ENCODE assay signal across 8 cellular contexts in the genomic region with DNA sequence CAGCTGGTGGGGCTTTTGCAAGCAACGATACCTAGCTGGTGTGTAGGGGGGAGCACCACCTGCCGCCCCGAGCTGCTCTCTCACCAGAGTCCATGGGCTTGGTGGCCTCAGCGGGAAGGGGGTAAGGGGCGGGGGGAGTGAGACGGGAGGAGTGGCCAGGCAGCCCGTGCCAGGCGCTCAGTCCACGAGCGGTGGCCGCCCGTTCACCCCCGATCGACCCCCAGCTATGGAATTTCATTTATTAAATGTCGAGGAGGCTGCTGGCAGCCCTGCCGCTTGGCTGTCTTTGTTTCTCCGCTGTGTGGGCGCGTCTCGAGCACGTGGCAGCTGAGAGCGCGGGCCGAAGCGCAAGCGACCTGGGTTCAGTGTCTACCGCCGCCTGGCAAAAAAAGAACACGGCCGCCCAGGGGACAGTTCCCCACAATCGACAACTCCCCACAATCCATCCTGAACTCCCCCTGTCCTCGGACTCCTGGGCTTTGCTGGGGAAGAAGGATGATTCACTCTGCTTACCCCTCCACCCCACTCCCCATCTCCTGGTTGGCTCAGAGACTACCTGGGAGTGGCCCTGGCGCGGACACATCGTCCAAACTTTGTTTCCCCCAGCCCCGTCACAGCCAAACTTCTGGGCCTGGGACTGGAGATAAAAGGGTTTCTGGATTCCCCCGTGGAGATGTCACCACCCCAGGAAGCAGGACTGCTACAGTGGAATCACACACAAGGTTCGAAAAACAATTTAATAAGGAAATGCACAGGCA. TPM values are rescaled to one million over a fixed set of nuclear protein-coding genes. Genes with fewer than 3 reads are reported as not detected.
DNase-seq lines count a peak whose midpoint lies in the region; TF ChIP-seq lines count a peak whose summit lies in the region.

No MANE protein-coding gene starts in this region.

- H3K9me3 Mint-ChIP-seq in activated T-helper 1 cell treated with anti-CD3 and anti-CD28 coated beads, Interleukin-12 subunit alpha, Interleukin-12 subunit beta, Interleukin-2, Interleukin-4 antibody, amounts not matched to agents 30 ng/mL and 10 ng/mL and 1 ng/mL, durations not matched to agents 14 hours and 24 hours and 36 hours = no peaks in the 10 kb centered on the region

- H3K27ac Mint-ChIP-seq in activated T-helper 1 cell treated with anti-CD3 and anti-CD28 coated beads, Interleukin-12 subunit alpha, Interleukin-12 subunit beta, Interleukin-2, Interleukin-4 antibody, amounts not matched to agents 30 ng/mL and 10 ng/mL and 1 ng/mL, durations not matched to agents 14 hours and 24 hours and 36 hours = peak overlapping the region; percentile 80

- peak; percentile 17 for DNase-seq in NCI-H2029 (lab: John Stamatoyannopoulos, UW)
- DNase-seq in NCI-H2029 treated with DMSO at 0.1 percent for 48 hours (lab: John Stamatoyannopoulos, UW) = no peak
- DNase-seq in NCI-H345 (lab: John Stamatoyannopoulos, UW) = peak; percentile 79
- DNase-seq in activated T-helper 1 cell treated with anti-CD3 and anti-CD28 coated beads, Interleukin-12 subunit alpha, Interleukin-12 subunit beta, Interleukin-2, Interleukin-4 antibody, amounts not matched to agents 30 ng/mL and 10 ng/mL and 1 ng/mL, durations not matched to agents 14 hours and 24 hours and 36 hours (ENCODE audit: low spot score) = no peak
- DNase-seq in globus pallidus (ENCODE audit: low spot score) = peak; percentile 53
- DNase-seq in ovary = peak in 3 of 5 donors; percentile 71 to 79 (median 76)
- no peak for DNase-seq in LoVo (ENCODE audit: low spot score)
- no peak for DNase-seq in KBM-7

- H3K36me3 ChIP-seq in ovary = no peaks in the 10 kb centered on the region

- no peaks in the 10 kb centered on the region for H3K27me3 ChIP-seq in ovary

- no peaks in the 10 kb centered on the region for H3K9me3 ChIP-seq in ovary

- peak overlapping the region; percentile 87 for H3K4me3 Mint-ChIP-seq in activated T-helper 1 cell treated with anti-CD3 and anti-CD28 coated beads, Interleukin-12 subunit alpha, Interleukin-12 subunit beta, Interleukin-2, Interleukin-4 antibody, amounts not matched to agents 30 ng/mL and 10 ng/mL and 1 ng/mL, durations not matched to agents 14 hours and 24 hours and 36 hours

- peaks cover 28% of the 10 kb centered on the region for H3K4me1 ChIP-seq in ovary (ENCODE audit: insufficient read depth)

- peak overlapping the region; percentile 28 for H3K4me3 ChIP-seq in ovary

- no peaks in the 10 kb centered on the region for H3K36me3 Mint-ChIP-seq in activated T-helper 1 cell treated with anti-CD3 and anti-CD28 coated beads, Interleukin-12 subunit alpha, Interleukin-12 subunit beta, Interleukin-2, Interleukin-4 antibody, amounts not matched to agents 30 ng/mL and 10 ng/mL and 1 ng/mL, durations not matched to agents 14 hours and 24 hours and 36 hours (ENCODE audit: low read depth)

- TF ChIP-seq POLR2A in ovary (IDR thresholded peaks at IDR 0.05) = no peak

- in situ Hi-C loops in KBM-7 (cut with MboI; ENCODE audit: low pct_unique_long_range_greater_than_20kb, low sequenced_read_pairs) = no loop called here

- TF ChIP-seq CTCF in ovary (IDR thresholded peaks at IDR 0.05) = no peak

- TF ChIP-seq EP300 in ovary (IDR thresholded peaks at IDR 0.05) = no peak

- 1 to 2% (median 2%) methylated on average over 38 of the region's 38 CpGs for WGBS in ovary, 3 donors

- intact Hi-C loops in activated T-helper 1 cell treated with anti-CD3 and anti-CD28 coated beads, Interleukin-12 subunit alpha, Interleukin-12 subunit beta, Interleukin-2, Interleukin-4 antibody, amounts not matched to agents 30 ng/mL and 10 ng/mL and 1 ng/mL, durations not matched to agents 14 hours and 24 hours and 36 hours (cut with micrococcal nuclease) = no loop called here
- intact Hi-C loops in ovary (cut with DNase I) = no loop called here

- peak overlapping the region; percentile 50 to 71 for H3K27ac ChIP-seq in ovary

- H3K27me3 Mint-ChIP-seq in activated T-helper 1 cell treated with anti-CD3 and anti-CD28 coated beads, Interleukin-12 subunit alpha, Interleukin-12 subunit beta, Interleukin-2, Interleukin-4 antibody, amounts not matched to agents 30 ng/mL and 10 ng/mL and 1 ng/mL, durations not matched to agents 14 hours and 24 hours and 36 hours (ENCODE audit: insufficient read depth) = no peaks in the 10 kb centered on the region

- peaks cover 49% of the 10 kb centered on the region for H3K4me1 Mint-ChIP-seq in activated T-helper 1 cell treated with anti-CD3 and anti-CD28 coated beads, Interleukin-12 subunit alpha, Interleukin-12 subunit beta, Interleukin-2, Interleukin-4 antibody, amounts not matched to agents 30 ng/mL and 10 ng/mL and 1 ng/mL, durations not matched to agents 14 hours and 24 hours and 36 hours (ENCODE audit: low read depth)

RNA-seq across cellular contexts. Expression of a gene that starts 1.7 kb away (rescaled TPM):
- total RNA-seq in activated T-helper 1 cell treated with anti-CD3 and anti-CD28 coated beads, Interleukin-12 subunit alpha, Interleukin-12 subunit beta, Interleukin-2, Interleukin-4 antibody, amounts not matched to agents 30 ng/mL and 10 ng/mL and 1 ng/mL, durations not matched to agents 14 hours and 24 hours and 36 hours = 81.0 and 87.5 TPM in 2 replicates
- total RNA-seq in ovary = 10 to 100 TPM; 18.0 to 51.8 (median 39.2) TPM
- 10 to 100 TPM; 20.3 to 27.0 TPM for polyA plus RNA-seq in ovary

RNA-seq across cellular contexts. Expression of a gene that starts 1.8 kb away (rescaled TPM):
- total RNA-seq in activated T-helper 1 cell treated with anti-CD3 and anti-CD28 coated beads, Interleukin-12 subunit alpha, Interleukin-12 subunit beta, Interleukin-2, Interleukin-4 antibody, amounts not matched to agents 30 ng/mL and 10 ng/mL and 1 ng/mL, durations not matched to agents 14 hours and 24 hours and 36 hours = 45.8 and 46.2 TPM in 2 replicates
- total RNA-seq in ovary = 10 to 100 TPM; 10.5 to 23.4 (median 14.7) TPM
- 10 to 100 TPM in 1 of 2 donors, 1 to 10 TPM in 1; 3.6 to 11.4 TPM for polyA plus RNA-seq in ovary

RNA-seq across cellular contexts. Expression of a gene that starts 22.7 kb away (rescaled TPM):
- 67.4 and 71.8 TPM in 2 replicates for total RNA-seq in activated T-helper 1 cell treated with anti-CD3 and anti-CD28 coated beads, Interleukin-12 subunit alpha, Interleukin-12 subunit beta, Interleukin-2, Interleukin-4 antibody, amounts not matched to agents 30 ng/mL and 10 ng/mL and 1 ng/mL, durations not matched to agents 14 hours and 24 hours and 36 hours
- total RNA-seq in ovary = 10 to 100 TPM; 30.4 to 49.5 (median 41.3) TPM
- polyA plus RNA-seq in ovary = 10 to 100 TPM in 1 of 2 donors, 1 to 10 TPM in 1; 2.2 to 44.7 TPM

RNA-seq across cellular contexts. Expression of a gene that starts 24.3 kb away (rescaled TPM):
- total RNA-seq in activated T-helper 1 cell treated with anti-CD3 and anti-CD28 coated beads, Interleukin-12 subunit alpha, Interleukin-12 subunit beta, Interleukin-2, Interleukin-4 antibody, amounts not matched to agents 30 ng/mL and 10 ng/mL and 1 ng/mL, durations not matched to agents 14 hours and 24 hours and 36 hours = 18.5 and 19.5 TPM in 2 replicates
- 1 to 10 TPM; 4.2 to 7.6 (median 4.8) TPM for total RNA-seq in ovary
- polyA plus RNA-seq in ovary = 1 to 10 TPM; 3.0 to 8.7 TPM

RNA-seq across cellular contexts. Expression of a gene that starts 31.6 kb away (rescaled TPM):
- total RNA-seq in activated T-helper 1 cell treated with anti-CD3 and anti-CD28 coated beads, Interleukin-12 subunit alpha, Interleukin-12 subunit beta, Interleukin-2, Interleukin-4 antibody, amounts not matched to agents 30 ng/mL and 10 ng/mL and 1 ng/mL, durations not matched to agents 14 hours and 24 hours and 36 hours = 5.1 and 6.4 TPM in 2 replicates
- 1 to 10 TPM; 1.2 to 9.0 (median 3.5) TPM for total RNA-seq in ovary
- polyA plus RNA-seq in ovary = 1 to 10 TPM; 2.1 to 4.2 TPM

Comparison
In these comparisons a context has a peak if more than half of its experiments do, and no peak if none do; other contexts are left out.
1. DNase-seq: peak in NCI-H2029 (single experiment), NCI-H345 (single experiment), globus pallidus (single experiment) and ovary (3 of 5); none in NCI-H2029 treated with DMSO at 0.1 percent for 48 hours (single experiment), activated T-helper 1 cell treated with anti-CD3 and anti-CD28 coated beads, Interleukin-12 subunit alpha, Interleukin-12 subunit beta, Interleukin-2, Interleukin-4 antibody, amounts not matched to agents 30 ng/mL and 10 ng/mL and 1 ng/mL, durations not matched to agents 14 hours and 24 hours and 36 hours (single experiment), LoVo (single experiment) and KBM-7 (single experiment).